ENCODE assay signal across 2 cellular contexts in genomic region chr4:79831701-79832514, GRCh38.
TF ChIP-seq lines count a peak whose summit lies in the region.

No MANE protein-coding gene starts in this region.

TF ChIP-seq in SK-N-SH, 30 proteins besides CTCF, POLR2A, EP300 and RAD21 (continues in another document):
- TF ChIP-seq, protein P1, sequence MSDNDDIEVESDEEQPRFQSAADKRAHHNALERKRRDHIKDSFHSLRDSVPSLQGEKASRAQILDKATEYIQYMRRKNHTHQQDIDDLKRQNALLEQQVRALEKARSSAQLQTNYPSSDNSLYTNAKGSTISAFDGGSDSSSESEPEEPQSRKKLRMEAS (IDR thresholded peaks at IDR 0.05; ENCODE audit: low read depth): no peak
- no peak for TF ChIP-seq CHD2 (IDR thresholded peaks at IDR 0.05; ENCODE audit: low read length, partially characterized antibody)
- peak; percentile 26; the same call in 1 of the 2 replicates for TF ChIP-seq TCF12 (IDR thresholded peaks at IDR 0.05)
- TF ChIP-seq, protein P2, sequence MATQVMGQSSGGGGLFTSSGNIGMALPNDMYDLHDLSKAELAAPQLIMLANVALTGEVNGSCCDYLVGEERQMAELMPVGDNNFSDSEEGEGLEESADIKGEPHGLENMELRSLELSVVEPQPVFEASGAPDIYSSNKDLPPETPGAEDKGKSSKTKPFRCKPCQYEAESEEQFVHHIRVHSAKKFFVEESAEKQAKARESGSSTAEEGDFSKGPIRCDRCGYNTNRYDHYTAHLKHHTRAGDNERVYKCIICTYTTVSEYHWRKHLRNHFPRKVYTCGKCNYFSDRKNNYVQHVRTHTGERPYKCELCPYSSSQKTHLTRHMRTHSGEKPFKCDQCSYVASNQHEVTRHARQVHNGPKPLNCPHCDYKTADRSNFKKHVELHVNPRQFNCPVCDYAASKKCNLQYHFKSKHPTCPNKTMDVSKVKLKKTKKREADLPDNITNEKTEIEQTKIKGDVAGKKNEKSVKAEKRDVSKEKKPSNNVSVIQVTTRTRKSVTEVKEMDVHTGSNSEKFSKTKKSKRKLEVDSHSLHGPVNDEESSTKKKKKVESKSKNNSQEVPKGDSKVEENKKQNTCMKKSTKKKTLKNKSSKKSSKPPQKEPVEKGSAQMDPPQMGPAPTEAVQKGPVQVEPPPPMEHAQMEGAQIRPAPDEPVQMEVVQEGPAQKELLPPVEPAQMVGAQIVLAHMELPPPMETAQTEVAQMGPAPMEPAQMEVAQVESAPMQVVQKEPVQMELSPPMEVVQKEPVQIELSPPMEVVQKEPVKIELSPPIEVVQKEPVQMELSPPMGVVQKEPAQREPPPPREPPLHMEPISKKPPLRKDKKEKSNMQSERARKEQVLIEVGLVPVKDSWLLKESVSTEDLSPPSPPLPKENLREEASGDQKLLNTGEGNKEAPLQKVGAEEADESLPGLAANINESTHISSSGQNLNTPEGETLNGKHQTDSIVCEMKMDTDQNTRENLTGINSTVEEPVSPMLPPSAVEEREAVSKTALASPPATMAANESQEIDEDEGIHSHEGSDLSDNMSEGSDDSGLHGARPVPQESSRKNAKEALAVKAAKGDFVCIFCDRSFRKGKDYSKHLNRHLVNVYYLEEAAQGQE (IDR thresholded peaks at IDR 0.05; ENCODE audit: low read depth, low read length): no peak
- TF ChIP-seq GABPA (IDR thresholded peaks at IDR 0.05; ENCODE audit: low read depth): no peak
- no peak for TF ChIP-seq ZBTB33 (IDR thresholded peaks at IDR 0.05; ENCODE audit: borderline replicate concordance, low read depth)
- no peak for TF ChIP-seq YY1 (IDR thresholded peaks at IDR 0.05; ENCODE audit: low read depth)
- TF ChIP-seq ELF1 (IDR thresholded peaks at IDR 0.05): no peak
- no peak for TF ChIP-seq RXRA (IDR thresholded peaks at IDR 0.05; ENCODE audit: borderline replicate concordance, low read depth)
- TF ChIP-seq POLR2AphosphoS5 (IDR thresholded peaks at IDR 0.05; ENCODE audit: low read depth, low read length): no peak
- no peak for TF ChIP-seq FOSL2 (IDR thresholded peaks at IDR 0.05; ENCODE audit: borderline replicate concordance, low read depth)
- TF ChIP-seq NRF1 (IDR thresholded peaks at IDR 0.05; ENCODE audit: low read depth, low read length): no peak
- no peak for TF ChIP-seq SIN3A (IDR thresholded peaks at IDR 0.05; ENCODE audit: borderline replicate concordance, low read depth, low read length)
- no peak for TF ChIP-seq TAF1 (IDR thresholded peaks at IDR 0.05; ENCODE audit: borderline replicate concordance, low read depth, low read length)
- no peak for TF ChIP-seq SMC3 (IDR thresholded peaks at IDR 0.05; ENCODE audit: low read depth, low read length)
- no peak for TF ChIP-seq MXI1 (IDR thresholded peaks at IDR 0.05; ENCODE audit: low read depth, low read length)
- TF ChIP-seq, protein P3, sequence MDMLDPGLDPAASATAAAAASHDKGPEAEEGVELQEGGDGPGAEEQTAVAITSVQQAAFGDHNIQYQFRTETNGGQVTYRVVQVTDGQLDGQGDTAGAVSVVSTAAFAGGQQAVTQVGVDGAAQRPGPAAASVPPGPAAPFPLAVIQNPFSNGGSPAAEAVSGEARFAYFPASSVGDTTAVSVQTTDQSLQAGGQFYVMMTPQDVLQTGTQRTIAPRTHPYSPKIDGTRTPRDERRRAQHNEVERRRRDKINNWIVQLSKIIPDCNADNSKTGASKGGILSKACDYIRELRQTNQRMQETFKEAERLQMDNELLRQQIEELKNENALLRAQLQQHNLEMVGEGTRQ (IDR thresholded peaks at IDR 0.05; ENCODE audit: borderline replicate concordance, low read depth, low read length): no peak
- peak; percentile 83 for TF ChIP-seq GATA2 (CRISPR knock-in tag; IDR thresholded peaks at IDR 0.05)
- no peak for TF ChIP-seq RFX5 (IDR thresholded peaks at IDR 0.05; ENCODE audit: low read length)
- TF ChIP-seq NFIC (IDR thresholded peaks at IDR 0.05; ENCODE audit: borderline replicate concordance): no peak
- no peak for TF ChIP-seq TEAD4 (IDR thresholded peaks at IDR 0.05; ENCODE audit: borderline replicate concordance, insufficient read depth)
- TF ChIP-seq PBX3 (IDR thresholded peaks at IDR 0.05): no peak
- no peak for TF ChIP-seq FOXM1 (IDR thresholded peaks at IDR 0.05; ENCODE audit: low read depth)
- no peak for TF ChIP-seq JUND (IDR thresholded peaks at IDR 0.05)
- TF ChIP-seq EZH2phosphoT487 (IDR thresholded peaks at IDR 0.05; ENCODE audit: borderline replicate concordance, low read depth): no peak
- TF ChIP-seq MEF2A (IDR thresholded peaks at IDR 0.05; ENCODE audit: borderline replicate concordance, low read depth): no peak
- TF ChIP-seq RCOR1 (IDR thresholded peaks at IDR 0.05; ENCODE audit: low read length): peak; percentile 79

TF ChIP-seq in endothelial cell of umbilical vein, 7 proteins besides CTCF, POLR2A, EP300 and RAD21:
- TF ChIP-seq POLR2AphosphoS5 (IDR thresholded peaks at IDR 0.05; ENCODE audit: insufficient read depth, low read depth, low read length) (no peak), MYC (IDR thresholded peaks at IDR 0.05; ENCODE audit: low read depth, low read length) (no peak), GATA2 (IDR thresholded peaks at IDR 0.05; ENCODE audit: insufficient read depth, insufficient read length, low read depth, low read length) (no peak), EZH2 (IDR thresholded peaks at IDR 0.05; ENCODE audit: borderline replicate concordance, low read depth, low read length, severe bottlenecking) (no peak), JUN (IDR thresholded peaks at IDR 0.05; ENCODE audit: borderline replicate concordance, insufficient read depth, insufficient read length, low read depth) (no peak)
- TF ChIP-seq, protein P1 (IDR thresholded peaks at IDR 0.05; ENCODE audit: insufficient read depth, insufficient read length): no peak
